1 cellular context compared by ENCODE assay signal in the genomic region with DNA sequence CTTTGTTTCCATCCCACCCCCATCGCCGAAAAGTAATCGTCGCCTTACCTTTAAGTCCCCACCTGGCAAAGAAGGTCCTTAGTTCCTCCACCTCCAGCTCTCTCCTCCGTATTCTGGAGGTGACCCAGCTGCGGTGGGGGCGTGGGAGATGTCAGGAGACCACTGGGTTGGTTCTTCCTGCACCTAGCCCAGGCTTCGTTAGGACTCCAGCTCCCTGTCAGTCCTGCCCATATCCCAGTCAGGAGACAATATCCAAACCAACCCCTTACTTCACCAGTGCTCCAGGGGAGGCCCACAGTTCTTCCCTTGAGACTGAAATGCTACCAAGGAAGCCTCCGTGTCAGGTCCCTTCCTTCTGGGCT.
TF ChIP-seq lines count a peak whose summit lies in the region.

No MANE protein-coding gene starts in this region.

TF ChIP-seq in GM23338, 12 proteins besides CTCF, POLR2A, EP300 and RAD21:
- TF ChIP-seq, protein P1, sequence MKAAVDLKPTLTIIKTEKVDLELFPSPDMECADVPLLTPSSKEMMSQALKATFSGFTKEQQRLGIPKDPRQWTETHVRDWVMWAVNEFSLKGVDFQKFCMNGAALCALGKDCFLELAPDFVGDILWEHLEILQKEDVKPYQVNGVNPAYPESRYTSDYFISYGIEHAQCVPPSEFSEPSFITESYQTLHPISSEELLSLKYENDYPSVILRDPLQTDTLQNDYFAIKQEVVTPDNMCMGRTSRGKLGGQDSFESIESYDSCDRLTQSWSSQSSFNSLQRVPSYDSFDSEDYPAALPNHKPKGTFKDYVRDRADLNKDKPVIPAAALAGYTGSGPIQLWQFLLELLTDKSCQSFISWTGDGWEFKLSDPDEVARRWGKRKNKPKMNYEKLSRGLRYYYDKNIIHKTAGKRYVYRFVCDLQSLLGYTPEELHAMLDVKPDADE (IDR thresholded peaks at IDR 0.05) = no peak
- TF ChIP-seq CREB1 (CRISPR knock-in tag; IDR thresholded peaks at IDR 0.05; ENCODE audit: low read depth) (no peak), EZH2 (IDR thresholded peaks at IDR 0.05; ENCODE audit: low read depth, unreplicated experiment) (no peak), POLR2AphosphoS5 (IDR thresholded peaks at IDR 0.05; ENCODE audit: low read depth) (no peak), JUNB (IDR thresholded peaks at IDR 0.05; ENCODE audit: unreplicated experiment) (no peak), ZNF331 (CRISPR knock-in tag; IDR thresholded peaks at IDR 0.05; ENCODE audit: low read depth) (no peak)
- TF ChIP-seq, protein P2, sequence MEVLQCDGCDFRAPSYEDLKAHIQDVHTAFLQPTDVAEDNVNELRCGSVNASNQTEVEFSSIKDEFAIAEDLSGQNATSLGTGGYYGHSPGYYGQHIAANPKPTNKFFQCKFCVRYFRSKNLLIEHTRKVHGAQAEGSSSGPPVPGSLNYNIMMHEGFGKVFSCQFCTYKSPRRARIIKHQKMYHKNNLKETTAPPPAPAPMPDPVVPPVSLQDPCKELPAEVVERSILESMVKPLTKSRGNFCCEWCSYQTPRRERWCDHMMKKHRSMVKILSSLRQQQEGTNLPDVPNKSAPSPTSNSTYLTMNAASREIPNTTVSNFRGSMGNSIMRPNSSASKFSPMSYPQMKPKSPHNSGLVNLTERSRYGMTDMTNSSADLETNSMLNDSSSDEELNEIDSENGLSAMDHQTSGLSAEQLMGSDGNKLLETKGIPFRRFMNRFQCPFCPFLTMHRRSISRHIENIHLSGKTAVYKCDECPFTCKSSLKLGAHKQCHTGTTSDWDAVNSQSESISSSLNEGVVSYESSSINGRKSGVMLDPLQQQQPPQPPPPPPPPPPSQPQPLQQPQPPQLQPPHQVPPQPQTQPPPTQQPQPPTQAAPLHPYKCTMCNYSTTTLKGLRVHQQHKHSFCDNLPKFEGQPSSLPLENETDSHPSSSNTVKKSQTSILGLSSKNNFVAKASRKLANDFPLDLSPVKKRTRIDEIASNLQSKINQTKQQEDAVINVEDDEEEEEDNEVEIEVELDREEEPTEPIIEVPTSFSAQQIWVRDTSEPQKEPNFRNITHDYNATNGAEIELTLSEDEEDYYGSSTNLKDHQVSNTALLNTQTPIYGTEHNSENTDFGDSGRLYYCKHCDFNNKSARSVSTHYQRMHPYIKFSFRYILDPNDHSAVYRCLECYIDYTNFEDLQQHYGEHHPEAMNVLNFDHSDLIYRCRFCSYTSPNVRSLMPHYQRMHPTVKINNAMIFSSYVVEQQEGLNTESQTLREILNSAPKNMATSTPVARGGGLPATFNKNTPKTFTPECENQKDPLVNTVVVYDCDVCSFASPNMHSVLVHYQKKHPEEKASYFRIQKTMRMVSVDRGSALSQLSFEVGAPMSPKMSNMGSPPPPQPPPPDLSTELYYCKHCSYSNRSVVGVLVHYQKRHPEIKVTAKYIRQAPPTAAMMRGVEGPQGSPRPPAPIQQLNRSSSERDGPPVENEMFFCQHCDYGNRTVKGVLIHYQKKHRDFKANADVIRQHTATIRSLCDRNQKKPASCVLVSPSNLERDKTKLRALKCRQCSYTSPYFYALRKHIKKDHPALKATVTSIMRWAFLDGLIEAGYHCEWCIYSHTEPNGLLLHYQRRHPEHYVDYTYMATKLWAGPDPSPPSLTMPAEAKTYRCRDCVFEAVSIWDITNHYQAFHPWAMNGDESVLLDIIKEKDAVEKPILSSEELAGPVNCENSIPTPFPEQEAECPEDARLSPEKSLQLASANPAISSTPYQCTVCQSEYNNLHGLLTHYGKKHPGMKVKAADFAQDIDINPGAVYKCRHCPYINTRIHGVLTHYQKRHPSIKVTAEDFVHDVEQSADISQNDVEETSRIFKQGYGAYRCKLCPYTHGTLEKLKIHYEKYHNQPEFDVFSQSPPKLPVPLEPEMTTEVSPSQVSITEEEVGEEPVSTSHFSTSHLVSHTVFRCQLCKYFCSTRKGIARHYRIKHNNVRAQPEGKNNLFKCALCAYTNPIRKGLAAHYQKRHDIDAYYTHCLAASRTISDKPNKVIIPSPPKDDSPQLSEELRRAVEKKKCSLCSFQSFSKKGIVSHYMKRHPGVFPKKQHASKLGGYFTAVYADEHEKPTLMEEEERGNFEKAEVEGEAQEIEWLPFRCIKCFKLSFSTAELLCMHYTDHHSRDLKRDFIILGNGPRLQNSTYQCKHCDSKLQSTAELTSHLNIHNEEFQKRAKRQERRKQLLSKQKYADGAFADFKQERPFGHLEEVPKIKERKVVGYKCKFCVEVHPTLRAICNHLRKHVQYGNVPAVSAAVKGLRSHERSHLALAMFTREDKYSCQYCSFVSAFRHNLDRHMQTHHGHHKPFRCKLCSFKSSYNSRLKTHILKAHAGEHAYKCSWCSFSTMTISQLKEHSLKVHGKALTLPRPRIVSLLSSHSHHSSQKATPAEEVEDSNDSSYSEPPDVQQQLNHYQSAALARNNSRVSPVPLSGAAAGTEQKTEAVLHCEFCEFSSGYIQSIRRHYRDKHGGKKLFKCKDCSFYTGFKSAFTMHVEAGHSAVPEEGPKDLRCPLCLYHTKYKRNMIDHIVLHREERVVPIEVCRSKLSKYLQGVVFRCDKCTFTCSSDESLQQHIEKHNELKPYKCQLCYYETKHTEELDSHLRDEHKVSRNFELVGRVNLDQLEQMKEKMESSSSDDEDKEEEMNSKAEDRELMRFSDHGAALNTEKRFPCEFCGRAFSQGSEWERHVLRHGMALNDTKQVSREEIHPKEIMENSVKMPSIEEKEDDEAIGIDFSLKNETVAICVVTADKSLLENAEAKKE (CRISPR knock-in tag; IDR thresholded peaks at IDR 0.05) = no peak
- TF ChIP-seq, protein P3, sequence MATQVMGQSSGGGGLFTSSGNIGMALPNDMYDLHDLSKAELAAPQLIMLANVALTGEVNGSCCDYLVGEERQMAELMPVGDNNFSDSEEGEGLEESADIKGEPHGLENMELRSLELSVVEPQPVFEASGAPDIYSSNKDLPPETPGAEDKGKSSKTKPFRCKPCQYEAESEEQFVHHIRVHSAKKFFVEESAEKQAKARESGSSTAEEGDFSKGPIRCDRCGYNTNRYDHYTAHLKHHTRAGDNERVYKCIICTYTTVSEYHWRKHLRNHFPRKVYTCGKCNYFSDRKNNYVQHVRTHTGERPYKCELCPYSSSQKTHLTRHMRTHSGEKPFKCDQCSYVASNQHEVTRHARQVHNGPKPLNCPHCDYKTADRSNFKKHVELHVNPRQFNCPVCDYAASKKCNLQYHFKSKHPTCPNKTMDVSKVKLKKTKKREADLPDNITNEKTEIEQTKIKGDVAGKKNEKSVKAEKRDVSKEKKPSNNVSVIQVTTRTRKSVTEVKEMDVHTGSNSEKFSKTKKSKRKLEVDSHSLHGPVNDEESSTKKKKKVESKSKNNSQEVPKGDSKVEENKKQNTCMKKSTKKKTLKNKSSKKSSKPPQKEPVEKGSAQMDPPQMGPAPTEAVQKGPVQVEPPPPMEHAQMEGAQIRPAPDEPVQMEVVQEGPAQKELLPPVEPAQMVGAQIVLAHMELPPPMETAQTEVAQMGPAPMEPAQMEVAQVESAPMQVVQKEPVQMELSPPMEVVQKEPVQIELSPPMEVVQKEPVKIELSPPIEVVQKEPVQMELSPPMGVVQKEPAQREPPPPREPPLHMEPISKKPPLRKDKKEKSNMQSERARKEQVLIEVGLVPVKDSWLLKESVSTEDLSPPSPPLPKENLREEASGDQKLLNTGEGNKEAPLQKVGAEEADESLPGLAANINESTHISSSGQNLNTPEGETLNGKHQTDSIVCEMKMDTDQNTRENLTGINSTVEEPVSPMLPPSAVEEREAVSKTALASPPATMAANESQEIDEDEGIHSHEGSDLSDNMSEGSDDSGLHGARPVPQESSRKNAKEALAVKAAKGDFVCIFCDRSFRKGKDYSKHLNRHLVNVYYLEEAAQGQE (IDR thresholded peaks at IDR 0.05; ENCODE audit: unreplicated experiment) = no peak
